9 cellular contexts compared by ENCODE assay signal in the genomic region with DNA sequence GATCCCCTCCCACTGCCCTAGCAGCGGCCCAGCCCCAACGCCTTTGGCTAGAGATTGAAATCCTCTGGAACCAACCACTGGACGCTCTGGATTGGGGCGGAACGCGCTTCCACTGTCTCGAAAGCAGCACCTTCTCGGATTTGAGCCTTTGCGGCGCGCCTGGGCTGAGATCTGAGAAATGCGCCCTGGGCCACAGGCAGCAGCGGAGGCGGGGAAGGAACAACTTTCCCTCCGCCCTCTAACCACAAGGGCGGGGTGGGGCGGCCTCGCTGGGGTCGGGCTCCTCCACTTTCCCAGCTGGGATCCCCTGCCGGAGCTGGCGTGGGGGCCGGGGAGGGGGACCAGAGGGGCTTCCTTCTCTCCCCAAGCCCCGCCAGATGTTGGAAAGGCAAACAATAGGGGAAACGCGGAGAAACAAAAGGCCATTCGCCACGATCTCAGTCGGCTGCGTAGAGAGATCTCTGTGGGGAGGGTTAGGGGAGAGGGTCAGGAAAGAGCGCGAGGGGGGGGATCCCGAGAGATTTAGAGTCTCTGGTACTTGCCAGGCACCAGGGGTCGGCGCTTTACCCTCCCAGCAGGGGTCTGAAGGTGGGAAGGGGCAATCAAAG. TPM values are rescaled to one million over a fixed set of nuclear protein-coding genes. Genes with fewer than 3 reads are reported as not detected.
A peak's percentile ranks its signal among the peaks of the same experiment; 100 is the strongest.
DNase-seq lines count a peak whose midpoint lies in the region; ATAC-seq and TF ChIP-seq lines count a peak whose summit lies in the region.
"Had no signal": no experiment of that assay in that cellular context is flagged by ENCODE, and none has a peak within 500 bp of the region (broad histone marks: within the 10 kb centered on the region; RNA-seq: fewer than 3 reads in every experiment).

No MANE protein-coding gene starts in this region.

- peak; percentile 27 for ATAC-seq in CD8-positive, alpha-beta T cell
- peak; percentile 51 for ATAC-seq in GM21447 (IDR thresholded peaks at IDR 0.05; ENCODE audit: unreplicated experiment)
- ATAC-seq in IMR-90 (ENCODE audit: low read depth), result peak; percentile 59

- H3K23ac ChIP-seq in IMR-90 (ENCODE audit: low read depth, low read length), result no peak overlapping the region; the same call in 1 of the 2 replicates
- H3K23ac ChIP-seq in mesendoderm (ENCODE audit: low read length), result no peak overlapping the region

- no peaks in the 10 kb centered on the region for H3K36me3 ChIP-seq in CD8-positive, alpha-beta T cell (ENCODE audit: insufficient read depth, low read length)
- no peaks in the 10 kb centered on the region for H3K36me3 ChIP-seq in IMR-90 (ENCODE audit: control insufficient read depth, insufficient read depth, low read length)
- no peaks in the 10 kb centered on the region for H3K36me3 ChIP-seq in mesendoderm (ENCODE audit: control insufficient read depth, insufficient read depth, low read length)

- no peak overlapping the region for H2BK15ac ChIP-seq in IMR-90 (ENCODE audit: low read depth, low read length)
- no peak overlapping the region for H2BK15ac ChIP-seq in mesendoderm (replicated peaks; ENCODE audit: low read depth)

- no peak overlapping the region for H2BK5ac ChIP-seq in IMR-90 (ENCODE audit: low read depth, low read length, poor library complexity, severe bottlenecking)
- H2BK5ac ChIP-seq in mesendoderm (ENCODE audit: low read length), result no peak overlapping the region

- H3K4me2 ChIP-seq in IMR-90 (ENCODE audit: low read depth, low read length), result peak overlapping the region; percentile 97
- peak overlapping the region; percentile 89 for H3K4me2 ChIP-seq in mesendoderm (ENCODE audit: low read length)

- no peak overlapping the region for H3K27ac Mint-ChIP-seq in CD8-positive, alpha-beta T cell
- H3K27ac Mint-ChIP-seq in endothelial cell (ENCODE audit: unreplicated experiment), result peak overlapping the region; percentile 55

- H3K79me1 ChIP-seq in IMR-90 (ENCODE audit: low read depth in 1 of 2, low read length in 2 of 2) (no peaks in the 10 kb centered on the region), mesendoderm (ENCODE audit: low read length) (no peaks in the 10 kb centered on the region)

- H3K9me3 ChIP-seq in CD8-positive, alpha-beta T cell (ENCODE audit: low read length), result no peaks in the 10 kb centered on the region
- no peaks in the 10 kb centered on the region for H3K9me3 ChIP-seq in IMR-90 (ENCODE audit: control insufficient read depth, insufficient read depth, low read length)

- TF ChIP-seq RAD21 in IMR-90 (IDR thresholded peaks at IDR 0.05; ENCODE audit: low read length), result no peak

- no peak overlapping the region for H2AK9ac ChIP-seq in IMR-90 (replicated peaks; ENCODE audit: low read depth, low read length, poor library complexity)

- peaks cover 12% of the 10 kb centered on the region for H3K4me1 Mint-ChIP-seq in CD8-positive, alpha-beta T cell (ENCODE audit: low read depth)
- peaks cover 16% of the 10 kb centered on the region for H3K4me1 Mint-ChIP-seq in endothelial cell (ENCODE audit: unreplicated experiment)

- no peak overlapping the region; the same call in 1 of the 2 replicates for H3K9ac ChIP-seq in IMR-90 (ENCODE audit: low read depth, low read length)
- H3K9ac ChIP-seq in mesendoderm (ENCODE audit: low read length), result peak overlapping the region; percentile 83

- H3K4me1 ChIP-seq in CD8-positive, alpha-beta T cell (ENCODE audit: insufficient read depth, low read length), result no peaks in the 10 kb centered on the region
- H3K4me1 ChIP-seq in IMR-90 (ENCODE audit: control insufficient read depth, insufficient read depth, low read length) (no peaks in the 10 kb centered on the region), mesendoderm (ENCODE audit: control insufficient read depth, low read depth, low read length) (peaks cover 4% of the 10 kb centered on the region)

- no peak overlapping the region for H3K14ac ChIP-seq in IMR-90 (replicated peaks; ENCODE audit: low read depth, low read length)

- H3K27me3 Mint-ChIP-seq in CD8-positive, alpha-beta T cell (ENCODE audit: low read depth), result no peaks in the 10 kb centered on the region
- H3K27me3 Mint-ChIP-seq in endothelial cell (ENCODE audit: unreplicated experiment), result peaks cover 3% of the 10 kb centered on the region

- H3K9me3 Mint-ChIP-seq in CD8-positive, alpha-beta T cell, result no peaks in the 10 kb centered on the region
- no peaks in the 10 kb centered on the region for H3K9me3 Mint-ChIP-seq in endothelial cell (ENCODE audit: unreplicated experiment)

- CTCF ChIA-PET in CD8-positive, alpha-beta T cell (lab: Charles Lee), result interaction anchor here (3.6 to 5.6 kb wide), 2 partner anchors 11 to 196 kb away, joined by 22 to 54 read pairs; no protein-coding TSS in a partner anchor
- CTCF ChIA-PET in IMR-90 (lab: Yijun Ruan, JAX), result no interaction called here

- no peak overlapping the region for H4K91ac ChIP-seq in IMR-90 (ENCODE audit: insufficient read depth, low read depth, low read length)

- H3K36me3 Mint-ChIP-seq in CD8-positive, alpha-beta T cell, result no peaks in the 10 kb centered on the region
- H3K36me3 Mint-ChIP-seq in endothelial cell (ENCODE audit: low read depth, unreplicated experiment), result no peaks in the 10 kb centered on the region

- in situ Hi-C loops in IMR-90 (cut with MboI; ENCODE audit: low sequenced_read_pairs), result loop anchor here (5.0 kb wide), 1 partner anchor 196 kb away; no protein-coding TSS in a partner anchor

- H3K18ac ChIP-seq in IMR-90 (ENCODE audit: low read depth, low read length), result no peak overlapping the region
- H3K18ac ChIP-seq in mesendoderm (ENCODE audit: low read length), result peak overlapping the region; percentile 60

- no peak for TF ChIP-seq POLR2A in IMR-90 (IDR thresholded peaks at IDR 0.05; ENCODE audit: low read depth, low read length)

- H3K27ac ChIP-seq in CD8-positive, alpha-beta T cell (ENCODE audit: low read depth, low read length), result no peak overlapping the region
- H3K27ac ChIP-seq in IMR-90 (ENCODE audit: insufficient read depth, low read length) (no peak overlapping the region), mesendoderm (ENCODE audit: low read depth, low read length) (peak overlapping the region; percentile 23)

- H2BK120ac ChIP-seq in IMR-90 (ENCODE audit: low read depth, low read length) (no peak overlapping the region), mesendoderm (ENCODE audit: low read depth, low read length) (no peak overlapping the region)

- TF ChIP-seq CTCF in CD8-positive, alpha-beta T cell (IDR thresholded peaks at IDR 0.05), result no peak
- TF ChIP-seq CTCF in IMR-90 (conservative IDR thresholded peaks at IDR 0.05; ENCODE audit: low read depth, low read length) (no peak), endothelial cell (IDR thresholded peaks at IDR 0.05; ENCODE audit: unreplicated experiment) (no peak)

- no peaks in the 10 kb centered on the region for H4K20me1 ChIP-seq in IMR-90 (ENCODE audit: insufficient read depth, low read length)

- H4K5ac ChIP-seq in IMR-90 (ENCODE audit: low read depth, low read length) (no peak overlapping the region), mesendoderm (ENCODE audit: low read length) (no peak overlapping the region)

- H3K27me3 ChIP-seq in CD8-positive, alpha-beta T cell (ENCODE audit: insufficient read depth, low read length), result no peaks in the 10 kb centered on the region
- H3K27me3 ChIP-seq in IMR-90 (ENCODE audit: control insufficient read depth, insufficient read depth, low read length) (peaks cover 32% of the 10 kb centered on the region), mesendoderm (ENCODE audit: insufficient read depth, low read length, poor library complexity) (no peaks in the 10 kb centered on the region)

- no CpG with 5 or more reads among the region's 34 CpGs for WGBS in IMR-90 (ENCODE audit: extremely low coverage in 2 of 2, insufficient read length in 1 of 2), 2 experiments
- no CpG with 5 or more reads among the region's 34 CpGs for WGBS in mesendoderm (ENCODE audit: extremely low coverage, insufficient coverage, low lambda C conversion rate)

- H2AK5ac ChIP-seq in IMR-90 (ENCODE audit: low read depth, low read length) (no peak overlapping the region), mesendoderm (ENCODE audit: low read length) (no peak overlapping the region)

- peak overlapping the region; percentile 67 for H3K4me3 ChIP-seq in CD8-positive, alpha-beta T cell (ENCODE audit: low read depth, low read length)
- peak overlapping the region; percentile 57 for H3K4me3 ChIP-seq in IMR-90 (ENCODE audit: insufficient read depth, low read depth, low read length)
- peak overlapping the region; percentile 77 for H3K4me3 ChIP-seq in mesendoderm (ENCODE audit: low read length)

- no peak overlapping the region for H2BK20ac ChIP-seq in IMR-90 (ENCODE audit: low read depth, low read length)

- no peak overlapping the region for H3K56ac ChIP-seq in IMR-90 (ENCODE audit: extremely low read depth, insufficient read depth, low read length)
- peak overlapping the region; percentile 93 for H3K56ac ChIP-seq in mesendoderm (ENCODE audit: low read length)

- no peak overlapping the region for H3K4ac ChIP-seq in IMR-90 (ENCODE audit: low read depth, low read length)
- peak overlapping the region; percentile 73 for H3K4ac ChIP-seq in mesendoderm (ENCODE audit: low read depth, low read length)

- POLR2A ChIA-PET in CD8-positive, alpha-beta T cell (lab: Charles Lee), result no interaction called here
- POLR2A ChIA-PET in IMR-90 (lab: Charles Lee; ENCODE audit: unreplicated experiment), result no interaction called here

- no peak overlapping the region for H4K8ac ChIP-seq in IMR-90 (ENCODE audit: low read depth in 2 of 2, low read length in 2 of 2)
- H4K8ac ChIP-seq in mesendoderm (ENCODE audit: low read depth, low read length), result peak overlapping the region; percentile 79

- H3K9me1 ChIP-seq in IMR-90 (ENCODE audit: insufficient read depth, low read length), result no peaks in the 10 kb centered on the region

- H2AFZ ChIP-seq in IMR-90 (replicated peaks; ENCODE audit: low read length, poor library complexity), result peak overlapping the region; percentile 85

- intact Hi-C loops in CD8-positive, alpha-beta T cell (cut with DNase I, micrococcal nuclease), result loop anchor here in 1 of 2 experiments (5.0 to 10.0 kb wide), 2 partner anchors 46 to 64 kb away; no protein-coding TSS in a partner anchor
- intact Hi-C loops in IMR-90 (cut with micrococcal nuclease), result no loop called here

- H3K4me3 Mint-ChIP-seq in CD8-positive, alpha-beta T cell, result peak overlapping the region; percentile 92
- peak overlapping the region; percentile 97 for H3K4me3 Mint-ChIP-seq in endothelial cell (ENCODE audit: unreplicated experiment)

- dilution Hi-C loops in IMR-90 (cut with HindIII; ENCODE audit: low sequenced_read_pairs, unreplicated experiment), result no loop called here

- H3K79me2 ChIP-seq in mesendoderm (ENCODE audit: control insufficient read depth, insufficient read depth, low read length), result no peaks in the 10 kb centered on the region

- no TSS peak for BruUV-seq in IMR-90 (replicated peaks; lab: Mats Ljungman, UMichigan)

- DNase-seq in CD8-positive, alpha-beta T cell, result peak; percentile 10 to 59 (median 37)
- DNase-seq in IMR-90, result peak; percentile 21
- DNase-seq in activated CD8-positive, alpha-beta memory T cell treated with anti-CD3 and anti-CD28 coated beads, Interleukin-2, amount 50 U/mL, for 4 hours, result peak; percentile 53
- peak; percentile 75 for DNase-seq in endothelial cell (ENCODE audit: low spot score)
- peak; percentile 94 for DNase-seq in mesendoderm
- DNase-seq in stimulated activated CD8-positive, alpha-beta memory T cell treated with anti-CD3 and anti-CD28 coated beads, Interleukin-15, amount 100 ng/mL, for 4 hours (ENCODE audit: low read depth in 2 of 2), result peak; percentile 20 to 27
- no peak for DNase-seq in NCI-H345 treated with DMSO at 0.1 percent for 48 hours (lab: John Stamatoyannopoulos, UW; ENCODE audit: unreplicated experiment)

RNA-seq across cellular contexts. Expression of gene MOB3B, which starts 1.2 kb away (rescaled TPM):
- total RNA-seq in CD8-positive, alpha-beta T cell, result under 1 TPM; 0.11 to 0.17 TPM
- total RNA-seq in IMR-90 (2012; rRNA removed) (under 0.01 TPM in 2 replicates), endothelial cell (ENCODE audit: unreplicated experiment) (6.4 TPM)
- polyA plus RNA-seq in IMR-90 (2012; rRNA removed), result 0.02 and 0.03 TPM in 2 replicates
- polyA plus RNA-seq in IMR-90 (2012; cell fraction: cytosol; rRNA removed), result 0.01 and 0.02 TPM in 2 replicates
- 0.01 and 0.02 TPM in 2 replicates for polyA plus RNA-seq in IMR-90 (2012; cell fraction: nucleus; rRNA removed; ENCODE audit: low replicate concordance)
- 5.9 TPM for polyA plus RNA-seq in mesendoderm (2013, experiment 1 of 2)
- 6.1 TPM for polyA plus RNA-seq in mesendoderm (2013, experiment 2 of 2)

RNA-seq across cellular contexts. Expression of gene IFNK, which starts 4.3 kb away (rescaled TPM):
- not detected for total RNA-seq in CD8-positive, alpha-beta T cell
- total RNA-seq in IMR-90 (2012; rRNA removed), result not detected in 2 replicates
- not detected in 2 replicates for polyA plus RNA-seq in IMR-90 (2012; rRNA removed)
- not detected in 2 replicates for polyA plus RNA-seq in IMR-90 (2012; cell fraction: cytosol; rRNA removed)
- not detected in 2 replicates for polyA plus RNA-seq in IMR-90 (2012; cell fraction: nucleus; rRNA removed; ENCODE audit: low replicate concordance)
- total RNA-seq in endothelial cell (ENCODE audit: unreplicated experiment), result not detected
- polyA plus RNA-seq in mesendoderm (2013, experiment 1 of 2), result not detected
- polyA plus RNA-seq in mesendoderm (2013, experiment 2 of 2), result not detected
- total RNA-seq: LHCN-M2 had no signal

RNA-seq across cellular contexts. Expression of gene C9orf72, which starts 44.9 kb away (rescaled TPM):
- 10 to 100 TPM; 20.9 to 22.1 TPM for total RNA-seq in CD8-positive, alpha-beta T cell
- total RNA-seq in IMR-90 (2012; rRNA removed) (3.4 and 5.0 TPM in 2 replicates), endothelial cell (ENCODE audit: unreplicated experiment) (14.7 TPM)
- polyA plus RNA-seq in IMR-90 (2012; rRNA removed), result 1.6 and 2.0 TPM in 2 replicates
- polyA plus RNA-seq in IMR-90 (2012; cell fraction: cytosol; rRNA removed), result 0.20 and 0.23 TPM in 2 replicates
- 0.35 and 3.6 TPM in 2 replicates for polyA plus RNA-seq in IMR-90 (2012; cell fraction: nucleus; rRNA removed; ENCODE audit: low replicate concordance)
- polyA plus RNA-seq in mesendoderm (2013, experiment 1 of 2), result 8.1 TPM
- polyA plus RNA-seq in mesendoderm (2013, experiment 2 of 2), result 8.6 TPM
